10 cellular contexts compared by ENCODE assay signal in the genomic region with DNA sequence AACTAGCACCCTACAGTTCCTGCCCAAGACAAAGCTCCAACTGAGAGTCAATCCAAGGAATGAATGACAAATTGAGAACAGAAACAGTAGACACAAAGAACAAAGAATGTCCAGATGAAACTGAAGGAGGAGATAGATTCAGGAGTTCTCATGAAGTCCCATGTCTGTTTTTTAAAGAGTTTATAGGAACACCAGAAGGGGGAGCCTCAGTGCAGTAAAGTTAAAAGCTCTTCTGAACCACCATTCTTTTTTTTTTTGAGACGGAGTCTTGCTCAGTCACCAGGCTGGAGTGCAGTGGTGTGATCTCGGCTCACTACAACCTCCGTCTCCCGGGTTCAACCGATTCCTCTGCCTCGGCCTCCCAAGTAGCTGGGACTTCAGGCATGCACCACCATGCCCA.
A peak's percentile ranks its signal among the peaks of the same experiment; 100 is the strongest.
DNase-seq lines count a peak whose midpoint lies in the region; ATAC-seq and TF ChIP-seq lines count a peak whose summit lies in the region.
"Had no signal": no experiment of that assay in that cellular context is flagged by ENCODE, and none has a peak within 500 bp of the region (broad histone marks: within the 10 kb centered on the region; RNA-seq: fewer than 3 reads in every experiment).

No MANE protein-coding gene starts in this region.

- POLR2A ChIA-PET in WTC11 (lab: Charles Lee) = no interaction called here

- TF ChIP-seq CTCF in GM10266 (IDR thresholded peaks at IDR 0.05; ENCODE audit: control insufficient read depth, insufficient read depth, low read depth, missing control alignments) (peak; percentile 33), WTC11 (IDR thresholded peaks at IDR 0.05) (peak; percentile 28; the same call in 1 of the 2 replicates), mesothelial cell of epicardium (IDR thresholded peaks at IDR 0.05; ENCODE audit: unreplicated experiment) (peak; percentile 28)

- H3K9me3 ChIP-seq in trophoblast cell (ENCODE audit: insufficient read depth, low read depth, low read length) = no peaks in the 10 kb centered on the region

- peaks cover 42% of the 10 kb centered on the region for H3K4me1 Mint-ChIP-seq in WTC11
- no peaks in the 10 kb centered on the region for H3K4me1 Mint-ChIP-seq in mesothelial cell of epicardium
- H3K4me1 Mint-ChIP-seq: naive thymus-derived CD8-positive, alpha-beta T cell had no signal

- no peak overlapping the region for H3K23ac ChIP-seq in trophoblast cell (ENCODE audit: low read length)

- H3K4me3 Mint-ChIP-seq in WTC11 (peak overlapping the region; percentile 5), mesothelial cell of epicardium (no peak overlapping the region)
- H3K4me3 Mint-ChIP-seq: naive thymus-derived CD8-positive, alpha-beta T cell had no signal

- H3K79me1 ChIP-seq in trophoblast cell (ENCODE audit: low read length) = no peaks in the 10 kb centered on the region

- no peaks in the 10 kb centered on the region for H3K36me3 Mint-ChIP-seq in WTC11
- no peaks in the 10 kb centered on the region for H3K36me3 Mint-ChIP-seq in mesothelial cell of epicardium
- H3K36me3 Mint-ChIP-seq: naive thymus-derived CD8-positive, alpha-beta T cell had no signal

- CTCF ChIA-PET in WTC11 (lab: Charles Lee) = interaction anchor here (0.5 to 2.0 kb wide), 19 partner anchors 10 to 494 kb away, joined by 3 to 51 read pairs (median 4); no protein-coding TSS in a partner anchor

- no peaks in the 10 kb centered on the region for H3K79me2 ChIP-seq in trophoblast cell (ENCODE audit: control insufficient read depth, insufficient read depth, low read length, poor library complexity)

- H3K9me3 Mint-ChIP-seq in WTC11 (no peaks in the 10 kb centered on the region), mesothelial cell of epicardium (no peaks in the 10 kb centered on the region)
- H3K9me3 Mint-ChIP-seq: naive thymus-derived CD8-positive, alpha-beta T cell had no signal

- no peak overlapping the region for H2BK12ac ChIP-seq in trophoblast cell (ENCODE audit: low read length)

- no peaks in the 10 kb centered on the region for H3K4me1 ChIP-seq in trophoblast cell (ENCODE audit: control insufficient read depth in 1 of 2, insufficient read depth in 2 of 2, low read length in 2 of 2)

- H3K4me2 ChIP-seq in trophoblast cell (ENCODE audit: low read length) = no peak overlapping the region

- no peak overlapping the region for H3K4me3 ChIP-seq in trophoblast cell (ENCODE audit: low read depth, low read length)

- no peak overlapping the region for H4K12ac ChIP-seq in trophoblast cell (ENCODE audit: low read depth, low read length)

- H3K27me3 ChIP-seq in trophoblast cell (ENCODE audit: insufficient read depth, low read length) = no peaks in the 10 kb centered on the region

- H2BK5ac ChIP-seq in trophoblast cell (ENCODE audit: low read depth, low read length, poor library complexity) = no peak overlapping the region

- H3K4ac ChIP-seq in trophoblast cell (ENCODE audit: low read depth, low read length) = no peak overlapping the region

- H2AFZ ChIP-seq in trophoblast cell (ENCODE audit: insufficient read depth, low read length, poor library complexity) = no peak overlapping the region

- H3K27ac Mint-ChIP-seq in WTC11 (no peak overlapping the region), mesothelial cell of epicardium (no peak overlapping the region)
- H3K27ac Mint-ChIP-seq: naive thymus-derived CD8-positive, alpha-beta T cell had no signal

- H4K8ac ChIP-seq in trophoblast cell (ENCODE audit: low read depth, low read length) = no peak overlapping the region

- DNase-seq in GM10266 (ENCODE audit: extremely low spot score) (peak; percentile 11), HS-27A (ENCODE audit: low read depth) (peak; percentile 39), WTC11 (ENCODE audit: low spot score) (no peak), mesothelial cell of epicardium (ENCODE audit: low spot score in 2 of 2, unreplicated experiment in 2 of 2) (no peak), Ammon's horn (ENCODE audit: low spot score) (no peak), dermis blood vessel endothelial cell (no peak), trophoblast cell (no peak), NCI-H446 (lab: John Stamatoyannopoulos, UW) (no peak)

- H2AK5ac ChIP-seq in trophoblast cell (ENCODE audit: low read length) = no peak overlapping the region

- no peak overlapping the region for H4K91ac ChIP-seq in trophoblast cell (ENCODE audit: low read depth, low read length)

- H3K27me3 Mint-ChIP-seq in WTC11 (ENCODE audit: low read depth) = no peaks in the 10 kb centered on the region
- peaks cover 8% of the 10 kb centered on the region for H3K27me3 Mint-ChIP-seq in mesothelial cell of epicardium (ENCODE audit: low read depth)

- peak; percentile 84 for ATAC-seq in WTC11
- ATAC-seq: naive thymus-derived CD8-positive, alpha-beta T cell had no signal

- no peak overlapping the region for H3K27ac ChIP-seq in trophoblast cell (ENCODE audit: low read depth, low read length)
- H3K27ac ChIP-seq: HL-60 had no signal

- H3K14ac ChIP-seq in trophoblast cell (ENCODE audit: low read length) = no peak overlapping the region

- no peak overlapping the region for H2BK120ac ChIP-seq in trophoblast cell (ENCODE audit: insufficient read depth, low read length, poor library complexity)

- H3K36me3 ChIP-seq in trophoblast cell (ENCODE audit: control insufficient read depth in 1 of 2, insufficient read depth in 2 of 2, low read length in 2 of 2) = no peaks in the 10 kb centered on the region

- H3K9ac ChIP-seq in trophoblast cell (ENCODE audit: low read length) = no peak overlapping the region

- no CpG with 5 or more reads among the region's 6 CpGs for WGBS in trophoblast cell (ENCODE audit: extremely low coverage, insufficient coverage, insufficient read length)

- H3K18ac ChIP-seq in trophoblast cell (ENCODE audit: low read length) = no peak overlapping the region

TF ChIP-seq in WTC11, 78 proteins besides CTCF, POLR2A, EP300 and RAD21 (continues in another document):
- no peak for TF ChIP-seq GTF2I (CRISPR knock-in tag; conservative IDR thresholded peaks at IDR 0.05)
- no peak for TF ChIP-seq RORB (CRISPR knock-in tag; IDR thresholded peaks at IDR 0.05)
- TF ChIP-seq HMGA2 (CRISPR knock-in tag; IDR thresholded peaks at IDR 0.05) = no peak
- TF ChIP-seq, protein P1, sequence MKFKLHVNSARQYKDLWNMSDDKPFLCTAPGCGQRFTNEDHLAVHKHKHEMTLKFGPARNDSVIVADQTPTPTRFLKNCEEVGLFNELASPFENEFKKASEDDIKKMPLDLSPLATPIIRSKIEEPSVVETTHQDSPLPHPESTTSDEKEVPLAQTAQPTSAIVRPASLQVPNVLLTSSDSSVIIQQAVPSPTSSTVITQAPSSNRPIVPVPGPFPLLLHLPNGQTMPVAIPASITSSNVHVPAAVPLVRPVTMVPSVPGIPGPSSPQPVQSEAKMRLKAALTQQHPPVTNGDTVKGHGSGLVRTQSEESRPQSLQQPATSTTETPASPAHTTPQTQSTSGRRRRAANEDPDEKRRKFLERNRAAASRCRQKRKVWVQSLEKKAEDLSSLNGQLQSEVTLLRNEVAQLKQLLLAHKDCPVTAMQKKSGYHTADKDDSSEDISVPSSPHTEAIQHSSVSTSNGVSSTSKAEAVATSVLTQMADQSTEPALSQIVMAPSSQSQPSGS (CRISPR knock-in tag; IDR thresholded peaks at IDR 0.05; ENCODE audit: borderline replicate concordance, low read depth) = no peak
- no peak for TF ChIP-seq ZNF219 (CRISPR knock-in tag; IDR thresholded peaks at IDR 0.05; ENCODE audit: borderline replicate concordance)
- no peak for TF ChIP-seq NR1H2 (CRISPR knock-in tag; IDR thresholded peaks at IDR 0.05)
- TF ChIP-seq, protein P2, sequence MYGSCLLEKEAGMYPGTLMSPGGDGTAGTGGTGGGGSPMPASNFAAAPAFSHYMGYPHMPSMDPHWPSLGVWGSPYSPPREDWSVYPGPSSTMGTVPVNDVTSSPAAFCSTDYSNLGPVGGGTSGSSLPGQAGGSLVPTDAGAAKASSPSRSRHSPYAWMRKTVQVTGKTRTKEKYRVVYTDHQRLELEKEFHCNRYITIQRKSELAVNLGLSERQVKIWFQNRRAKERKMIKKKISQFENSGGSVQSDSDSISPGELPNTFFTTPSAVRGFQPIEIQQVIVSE (CRISPR knock-in tag; IDR thresholded peaks at IDR 0.05; ENCODE audit: borderline replicate concordance) = no peak
- no peak for TF ChIP-seq NFATC4 (CRISPR knock-in tag; IDR thresholded peaks at IDR 0.05)
- TF ChIP-seq GABPB1 (CRISPR knock-in tag; IDR thresholded peaks at IDR 0.05) = no peak
- TF ChIP-seq FOXJ3 (CRISPR knock-in tag; IDR thresholded peaks at IDR 0.05; ENCODE audit: borderline replicate concordance) = no peak
- TF ChIP-seq, protein P3, sequence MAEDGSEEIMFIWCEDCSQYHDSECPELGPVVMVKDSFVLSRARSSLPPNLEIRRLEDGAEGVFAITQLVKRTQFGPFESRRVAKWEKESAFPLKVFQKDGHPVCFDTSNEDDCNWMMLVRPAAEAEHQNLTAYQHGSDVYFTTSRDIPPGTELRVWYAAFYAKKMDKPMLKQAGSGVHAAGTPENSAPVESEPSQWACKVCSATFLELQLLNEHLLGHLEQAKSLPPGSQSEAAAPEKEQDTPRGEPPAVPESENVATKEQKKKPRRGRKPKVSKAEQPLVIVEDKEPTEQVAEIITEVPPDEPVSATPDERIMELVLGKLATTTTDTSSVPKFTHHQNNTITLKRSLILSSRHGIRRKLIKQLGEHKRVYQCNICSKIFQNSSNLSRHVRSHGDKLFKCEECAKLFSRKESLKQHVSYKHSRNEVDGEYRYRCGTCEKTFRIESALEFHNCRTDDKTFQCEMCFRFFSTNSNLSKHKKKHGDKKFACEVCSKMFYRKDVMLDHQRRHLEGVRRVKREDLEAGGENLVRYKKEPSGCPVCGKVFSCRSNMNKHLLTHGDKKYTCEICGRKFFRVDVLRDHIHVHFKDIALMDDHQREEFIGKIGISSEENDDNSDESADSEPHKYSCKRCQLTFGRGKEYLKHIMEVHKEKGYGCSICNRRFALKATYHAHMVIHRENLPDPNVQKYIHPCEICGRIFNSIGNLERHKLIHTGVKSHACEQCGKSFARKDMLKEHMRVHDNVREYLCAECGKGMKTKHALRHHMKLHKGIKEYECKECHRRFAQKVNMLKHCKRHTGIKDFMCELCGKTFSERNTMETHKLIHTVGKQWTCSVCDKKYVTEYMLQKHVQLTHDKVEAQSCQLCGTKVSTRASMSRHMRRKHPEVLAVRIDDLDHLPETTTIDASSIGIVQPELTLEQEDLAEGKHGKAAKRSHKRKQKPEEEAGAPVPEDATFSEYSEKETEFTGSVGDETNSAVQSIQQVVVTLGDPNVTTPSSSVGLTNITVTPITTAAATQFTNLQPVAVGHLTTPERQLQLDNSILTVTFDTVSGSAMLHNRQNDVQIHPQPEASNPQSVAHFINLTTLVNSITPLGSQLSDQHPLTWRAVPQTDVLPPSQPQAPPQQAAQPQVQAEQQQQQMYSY (CRISPR knock-in tag; IDR thresholded peaks at IDR 0.05) = no peak
- TF ChIP-seq ZNF121 (CRISPR knock-in tag; IDR thresholded peaks at IDR 0.05) = no peak
- TF ChIP-seq NFE2L1 (CRISPR knock-in tag; IDR thresholded peaks at IDR 0.05) = no peak

Comparison
In these comparisons a context has a peak if more than half of its experiments do, and no peak if none do; other contexts are left out.
1. DNase-seq: peak in GM10266 (single experiment) and HS-27A (single experiment); none in WTC11 (single experiment), mesothelial cell of epicardium (0 of 2), Ammon's horn (single experiment), dermis blood vessel endothelial cell (single experiment), trophoblast cell (0 of 2) and NCI-H446 (0 of 2).
2. Peak in every context shown above with its lines, with median percentiles within 50 percentile points of each other: CTCF ChIP-seq.